3 cellular contexts compared by ENCODE assay signal in the genomic region with DNA sequence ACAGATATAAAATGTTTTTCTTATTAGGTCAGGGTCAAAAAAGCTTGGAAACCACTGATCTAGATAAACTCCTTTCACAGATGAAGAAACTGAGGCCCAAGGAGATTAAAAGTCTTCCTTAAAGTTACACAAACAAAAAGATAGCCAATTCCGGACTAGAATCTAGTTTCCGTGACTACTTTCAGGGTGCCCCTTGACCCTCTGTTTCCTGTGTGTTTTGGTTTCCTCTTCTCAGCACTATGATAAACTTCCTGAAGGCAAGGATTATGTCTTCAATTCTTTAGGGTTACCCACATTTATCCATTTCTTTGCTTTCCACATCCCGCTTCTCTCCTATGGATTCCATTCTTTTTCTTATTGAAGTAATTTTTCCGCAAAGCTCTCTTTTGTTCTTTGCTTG.
TF ChIP-seq lines count a peak whose summit lies in the region.

No MANE protein-coding gene starts in this region.

TF ChIP-seq in liver, 16 proteins besides CTCF, POLR2A, EP300 and RAD21 (continued from another document):
- TF ChIP-seq TAF1 (conservative IDR thresholded peaks at IDR 0.05), result no peak

TF ChIP-seq in HepG2, 621 proteins besides CTCF, POLR2A, EP300 and RAD21:
- TF ChIP-seq, protein P1, sequence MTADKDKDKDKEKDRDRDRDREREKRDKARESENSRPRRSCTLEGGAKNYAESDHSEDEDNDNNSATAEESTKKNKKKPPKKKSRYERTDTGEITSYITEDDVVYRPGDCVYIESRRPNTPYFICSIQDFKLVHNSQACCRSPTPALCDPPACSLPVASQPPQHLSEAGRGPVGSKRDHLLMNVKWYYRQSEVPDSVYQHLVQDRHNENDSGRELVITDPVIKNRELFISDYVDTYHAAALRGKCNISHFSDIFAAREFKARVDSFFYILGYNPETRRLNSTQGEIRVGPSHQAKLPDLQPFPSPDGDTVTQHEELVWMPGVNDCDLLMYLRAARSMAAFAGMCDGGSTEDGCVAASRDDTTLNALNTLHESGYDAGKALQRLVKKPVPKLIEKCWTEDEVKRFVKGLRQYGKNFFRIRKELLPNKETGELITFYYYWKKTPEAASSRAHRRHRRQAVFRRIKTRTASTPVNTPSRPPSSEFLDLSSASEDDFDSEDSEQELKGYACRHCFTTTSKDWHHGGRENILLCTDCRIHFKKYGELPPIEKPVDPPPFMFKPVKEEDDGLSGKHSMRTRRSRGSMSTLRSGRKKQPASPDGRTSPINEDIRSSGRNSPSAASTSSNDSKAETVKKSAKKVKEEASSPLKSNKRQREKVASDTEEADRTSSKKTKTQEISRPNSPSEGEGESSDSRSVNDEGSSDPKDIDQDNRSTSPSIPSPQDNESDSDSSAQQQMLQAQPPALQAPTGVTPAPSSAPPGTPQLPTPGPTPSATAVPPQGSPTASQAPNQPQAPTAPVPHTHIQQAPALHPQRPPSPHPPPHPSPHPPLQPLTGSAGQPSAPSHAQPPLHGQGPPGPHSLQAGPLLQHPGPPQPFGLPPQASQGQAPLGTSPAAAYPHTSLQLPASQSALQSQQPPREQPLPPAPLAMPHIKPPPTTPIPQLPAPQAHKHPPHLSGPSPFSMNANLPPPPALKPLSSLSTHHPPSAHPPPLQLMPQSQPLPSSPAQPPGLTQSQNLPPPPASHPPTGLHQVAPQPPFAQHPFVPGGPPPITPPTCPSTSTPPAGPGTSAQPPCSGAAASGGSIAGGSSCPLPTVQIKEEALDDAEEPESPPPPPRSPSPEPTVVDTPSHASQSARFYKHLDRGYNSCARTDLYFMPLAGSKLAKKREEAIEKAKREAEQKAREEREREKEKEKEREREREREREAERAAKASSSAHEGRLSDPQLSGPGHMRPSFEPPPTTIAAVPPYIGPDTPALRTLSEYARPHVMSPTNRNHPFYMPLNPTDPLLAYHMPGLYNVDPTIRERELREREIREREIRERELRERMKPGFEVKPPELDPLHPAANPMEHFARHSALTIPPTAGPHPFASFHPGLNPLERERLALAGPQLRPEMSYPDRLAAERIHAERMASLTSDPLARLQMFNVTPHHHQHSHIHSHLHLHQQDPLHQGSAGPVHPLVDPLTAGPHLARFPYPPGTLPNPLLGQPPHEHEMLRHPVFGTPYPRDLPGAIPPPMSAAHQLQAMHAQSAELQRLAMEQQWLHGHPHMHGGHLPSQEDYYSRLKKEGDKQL (CRISPR knock-in tag; IDR thresholded peaks at IDR 0.05; ENCODE audit: low read depth), result no peak
- TF ChIP-seq PAXIP1 (CRISPR knock-in tag; conservative IDR thresholded peaks at IDR 0.05) (no peak), ZNF629 (CRISPR knock-in tag; conservative IDR thresholded peaks at IDR 0.05) (no peak), ZFP62 (CRISPR knock-in tag; IDR thresholded peaks at IDR 0.05) (no peak), ZNF101 (CRISPR knock-in tag; IDR thresholded peaks at IDR 0.05; ENCODE audit: borderline replicate concordance, low read depth) (no peak), ZBTB14 (CRISPR knock-in tag; IDR thresholded peaks at IDR 0.05) (no peak), ZNF598 (CRISPR knock-in tag; IDR thresholded peaks at IDR 0.05; ENCODE audit: borderline replicate concordance) (no peak), MAZ (IDR thresholded peaks at IDR 0.05; ENCODE audit: borderline replicate concordance, low read depth, low read length) (no peak), MAZ (CRISPR knock-in tag; IDR thresholded peaks at IDR 0.05; ENCODE audit: low read depth) (no peak), SSRP1 (CRISPR knock-in tag; IDR thresholded peaks at IDR 0.05) (no peak), ZFAT (CRISPR knock-in tag; conservative IDR thresholded peaks at IDR 0.05) (no peak), ZBTB20 (CRISPR knock-in tag; IDR thresholded peaks at IDR 0.05; ENCODE audit: borderline replicate concordance, low read depth) (no peak), ZBTB26 (CRISPR knock-in tag; IDR thresholded peaks at IDR 0.05; ENCODE audit: borderline replicate concordance) (no peak)

TF ChIP-seq in IMR-90, 13 proteins besides CTCF, POLR2A, EP300 and RAD21:
- TF ChIP-seq MAZ (IDR thresholded peaks at IDR 0.05; ENCODE audit: borderline replicate concordance, low read depth, low read length) (no peak), MAFK (IDR thresholded peaks at IDR 0.05; ENCODE audit: low read depth, low read length) (no peak), CEBPB (IDR thresholded peaks at IDR 0.05; ENCODE audit: low read depth, low read length) (no peak), SMC3 (IDR thresholded peaks at IDR 0.05; ENCODE audit: low read depth, low read length) (no peak), RFX5 (IDR thresholded peaks at IDR 0.05; ENCODE audit: low read depth, low read length) (no peak), NFE2L2 (IDR thresholded peaks at IDR 0.05; ENCODE audit: low read depth, low read length) (no peak), RCOR1 (IDR thresholded peaks at IDR 0.05; ENCODE audit: insufficient replicate concordance, low read length) (no peak), BHLHE40 (IDR thresholded peaks at IDR 0.05; ENCODE audit: low read depth, low read length) (no peak), USF2 (IDR thresholded peaks at IDR 0.05; ENCODE audit: low read depth, low read length) (no peak), MXI1 (IDR thresholded peaks at IDR 0.05; ENCODE audit: borderline replicate concordance, low read depth, low read length) (no peak), CHD1 (IDR thresholded peaks at IDR 0.05; ENCODE audit: low read depth, low read length) (no peak), FOS (IDR thresholded peaks at IDR 0.05; ENCODE audit: low read depth, low read length) (no peak)
- TF ChIP-seq, protein P2, sequence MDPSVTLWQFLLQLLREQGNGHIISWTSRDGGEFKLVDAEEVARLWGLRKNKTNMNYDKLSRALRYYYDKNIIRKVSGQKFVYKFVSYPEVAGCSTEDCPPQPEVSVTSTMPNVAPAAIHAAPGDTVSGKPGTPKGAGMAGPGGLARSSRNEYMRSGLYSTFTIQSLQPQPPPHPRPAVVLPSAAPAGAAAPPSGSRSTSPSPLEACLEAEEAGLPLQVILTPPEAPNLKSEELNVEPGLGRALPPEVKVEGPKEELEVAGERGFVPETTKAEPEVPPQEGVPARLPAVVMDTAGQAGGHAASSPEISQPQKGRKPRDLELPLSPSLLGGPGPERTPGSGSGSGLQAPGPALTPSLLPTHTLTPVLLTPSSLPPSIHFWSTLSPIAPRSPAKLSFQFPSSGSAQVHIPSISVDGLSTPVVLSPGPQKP (IDR thresholded peaks at IDR 0.05; ENCODE audit: borderline replicate concordance, low read depth, low read length), result no peak
